In the genomic region with DNA sequence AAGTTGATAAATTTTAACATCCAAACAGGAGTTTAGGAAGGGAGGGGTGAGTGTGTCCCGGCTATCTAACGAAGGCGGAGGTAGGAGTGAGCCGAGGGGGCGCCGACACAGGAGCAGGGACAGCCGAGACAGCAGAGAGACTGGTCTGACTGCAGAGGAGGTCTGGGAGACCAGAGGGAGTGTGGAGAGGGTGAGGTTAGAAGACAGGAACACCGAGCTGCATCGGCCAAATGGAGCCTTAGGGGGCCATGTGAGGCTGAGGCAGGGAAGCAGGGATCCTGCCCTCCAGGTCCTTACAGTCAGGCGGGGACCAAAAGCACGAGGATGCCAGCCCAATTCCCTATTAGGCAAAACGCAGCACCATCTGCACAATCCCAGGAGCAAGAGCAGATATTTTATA, we compare ENCODE assay signal across 13 cellular contexts.
"Had no signal": no experiment of that assay in that cellular context is flagged by ENCODE, and none has a peak within 500 bp of the region (broad histone marks: within the 10 kb centered on the region; RNA-seq: fewer than 3 reads in every experiment).

No MANE protein-coding gene starts in this region.

- H3K27ac ChIP-seq: brain microvascular endothelial cell, left lung, neutrophil, SK-N-MC, transverse colon had no signal

- H3K4me1 ChIP-seq: left lung, transverse colon had no signal

- H3K4me3 ChIP-seq: left lung, SK-N-MC, transverse colon had no signal

- DNase-seq: activated CD4-positive, alpha-beta memory T cell treated with anti-CD3 and anti-CD28 coated beads for 36 hours; activated naive CD8-positive, alpha-beta T cell treated with anti-CD3 and anti-CD28 coated beads for 36 hours; activated T-cell treated with anti-CD3 and anti-CD28 coated beads, Interleukin-2, amount 50 U/mL, for 4 hours; brain microvascular endothelial cell; left lung; mesenchymal stem cell; natural killer cell; stimulated activated CD4-positive, alpha-beta T cell treated with anti-CD3 and anti-CD28 coated beads, Interleukin-2, amount 100 ng/mL, for 48 hours; T-helper 9 cell; transverse colon had no signal

- H3K27me3 ChIP-seq: brain microvascular endothelial cell, left lung, neutrophil, transverse colon had no signal

- ATAC-seq: activated T-cell treated with anti-CD3 and anti-CD28 coated beads, Interleukin-2, amount 50 U/mL, for 4 hours; left lung; natural killer cell; stimulated activated memory B cell treated with anti-CD40 and anti-IgM and Interleukin-4, amounts not matched to agents 10 μg/mL and 1 μg/mL and 100 μg/mL, for 72 hours had no signal

- H3K36me3 ChIP-seq: brain microvascular endothelial cell, transverse colon had no signal

- H3K9me3 ChIP-seq: left lung, neutrophil, transverse colon had no signal
